8 cellular contexts compared by ENCODE assay signal in genomic region chr20:52031574-52032303, GRCh38.
DNase-seq lines count a peak whose midpoint lies in the region; ATAC-seq and TF ChIP-seq lines count a peak whose summit lies in the region.

No MANE protein-coding gene starts in this region.

- no peak overlapping the region for H3T11ph ChIP-seq in H9 (ENCODE audit: low read length)

- H3K56ac ChIP-seq in H9 (ENCODE audit: insufficient read length, low read depth, low read length) = no peak overlapping the region

- H4K8ac ChIP-seq in H9 (replicated peaks; ENCODE audit: insufficient read length, low read depth, low read length) = no peak overlapping the region

- H3K9me3 Mint-ChIP-seq in H9 = no peaks in the 10 kb centered on the region; a peak in 1 of 5 replicates
- H3K9me3 Mint-ChIP-seq in T-helper 1 cell treated with Interleukin-12 subunit alpha and Interleukin-12 subunit beta and Interleukin-4 antibody, amounts not matched to agents 30 μg/mL and 1 μg/mL, for 36 hours = peaks cover 3% of the 10 kb centered on the region

- no peaks in the 10 kb centered on the region for H3K79me2 ChIP-seq in H9 (ENCODE audit: insufficient read depth, low read length)

- H3K27ac Mint-ChIP-seq in H9 = peak overlapping the region in 2 of 3 experiments; percentile 28 to 38; a peak in 5 of 7 replicates
- peak overlapping the region; percentile 79 for H3K27ac Mint-ChIP-seq in T-helper 1 cell treated with Interleukin-12 subunit alpha and Interleukin-12 subunit beta and Interleukin-4 antibody, amounts not matched to agents 30 μg/mL and 1 μg/mL, for 36 hours

- ATAC-seq in sciatic nerve = peak; percentile 39

- no peaks in the 10 kb centered on the region for H3K23me2 ChIP-seq in H9 (ENCODE audit: insufficient read length, low read depth, low read length, poor library complexity, severe bottlenecking)

- H3K4me1 ChIP-seq in H9 (ENCODE audit: insufficient read depth, low read length) (no peaks in the 10 kb centered on the region; the same call in 1 of the 2 replicates), ascending aorta (no peaks in the 10 kb centered on the region)

- H3K14ac ChIP-seq in H9 (ENCODE audit: insufficient read depth, low read length) = no peak overlapping the region

- H3K79me1 ChIP-seq in H9 (ENCODE audit: insufficient read depth, low read depth, low read length, poor library complexity, severe bottlenecking) = no peaks in the 10 kb centered on the region

- H3K36me3 ChIP-seq in ascending aorta = no peaks in the 10 kb centered on the region

- no peaks in the 10 kb centered on the region for H3K36me3 Mint-ChIP-seq in H9 (ENCODE audit: insufficient read depth in 1 of 3, low read depth in 3 of 3)
- peaks cover 3% of the 10 kb centered on the region for H3K36me3 Mint-ChIP-seq in T-helper 1 cell treated with Interleukin-12 subunit alpha and Interleukin-12 subunit beta and Interleukin-4 antibody, amounts not matched to agents 30 μg/mL and 1 μg/mL, for 36 hours (ENCODE audit: low read depth)

- CTCF ChIA-PET in RWPE1 (lab: Yijun Ruan, JAX) = interaction anchor here (0.6 to 0.7 kb wide), 4 partner anchors 14 to 338 kb away, joined by 3 to 6 read pairs (median 4); no protein-coding TSS in a partner anchor

- no peak overlapping the region for H4K5ac ChIP-seq in H9 (ENCODE audit: insufficient read length, low read depth, low read length)

- H4K20me1 ChIP-seq in H9 (ENCODE audit: control insufficient read depth, insufficient read depth, insufficient read length) = no peaks in the 10 kb centered on the region

- POLR2A ChIA-PET in RWPE1 (lab: Yijun Ruan, JAX; ENCODE audit: low non-redundant PET) = no interaction called here

- H3K23ac ChIP-seq in H9 (ENCODE audit: insufficient read length, low read depth, low read length) = no peak overlapping the region

- H3K9me3 ChIP-seq in H9 (ENCODE audit: control insufficient read depth, low read depth, low read length) (no peaks in the 10 kb centered on the region), ascending aorta (no peaks in the 10 kb centered on the region)

- H3K4me1 Mint-ChIP-seq in H9 = peaks cover 23 to 25% of the 10 kb centered on the region in 2 experiments
- peaks cover 28% of the 10 kb centered on the region for H3K4me1 Mint-ChIP-seq in T-helper 1 cell treated with Interleukin-12 subunit alpha and Interleukin-12 subunit beta and Interleukin-4 antibody, amounts not matched to agents 30 μg/mL and 1 μg/mL, for 36 hours (ENCODE audit: low read depth)

- no peak overlapping the region for H2BK12ac ChIP-seq in H9 (ENCODE audit: insufficient read length, low read depth, low read length)

- H3K9ac ChIP-seq in H9 (ENCODE audit: extremely low read depth, insufficient read length, low read length) = no peak overlapping the region

- H2AFZ ChIP-seq in H9 (ENCODE audit: low read length) = no peak overlapping the region

- no peak overlapping the region for H2BK120ac ChIP-seq in H9 (ENCODE audit: low read depth, low read length, poor library complexity, severe bottlenecking)

- intact Hi-C loops in sciatic nerve (cut with DNase I) = no loop called here
- intact Hi-C loops in ascending aorta (cut with DNase I) = no loop called here

- H2AK5ac ChIP-seq in H9 (ENCODE audit: insufficient read length, low read length) = no peak overlapping the region

- TF ChIP-seq CTCF in H9 (conservative IDR thresholded peaks at IDR 0.05) (no peak), fibroblast of mammary gland (conservative IDR thresholded peaks at IDR 0.05; ENCODE audit: control insufficient read depth, insufficient read depth, low read depth, low read length) (no peak), RWPE1 (conservative IDR thresholded peaks at IDR 0.05; ENCODE audit: low read depth) (no peak), ascending aorta (IDR thresholded peaks at IDR 0.05) (no peak)

- no peak overlapping the region for H3K4me3 Mint-ChIP-seq in H9
- H3K4me3 Mint-ChIP-seq in T-helper 1 cell treated with Interleukin-12 subunit alpha and Interleukin-12 subunit beta and Interleukin-4 antibody, amounts not matched to agents 30 μg/mL and 1 μg/mL, for 36 hours = peak overlapping the region; percentile 45

- no peak overlapping the region for H2BK20ac ChIP-seq in H9 (ENCODE audit: low read depth, low read length, poor library complexity, severe bottlenecking)

- DNase-seq in H9 (no peak), fibroblast of mammary gland (ENCODE audit: low read depth) (peak; percentile 74), sciatic nerve (ENCODE audit: low spot score) (no peak), NCI-H2171 (lab: John Stamatoyannopoulos, UW) (no peak), NCI-H526 treated with DMSO at 0.1 percent for 48 hours (lab: John Stamatoyannopoulos, UW) (no peak), RWPE1 (ENCODE audit: low spot score) (no peak), ascending aorta (ENCODE audit: low spot score in 2 of 2) (no peak)

- H2BK5ac ChIP-seq in H9 (ENCODE audit: insufficient read length, low read length) = no peak overlapping the region

- WGBS in H9 (ENCODE audit: extremely low coverage, insufficient read length, low lambda C conversion rate) = no CpG with 5 or more reads among the region's 14 CpGs

- H3K27ac ChIP-seq in H9 (ENCODE audit: insufficient read length, low read depth, low read length) = no peak overlapping the region
- no peak overlapping the region for H3K27ac ChIP-seq in RWPE1
- H3K27ac ChIP-seq in ascending aorta = no peak overlapping the region

- H3K18ac ChIP-seq in H9 (ENCODE audit: insufficient read length, low read depth, low read length) = no peak overlapping the region

- no peak overlapping the region for H3K4me2 ChIP-seq in H9 (ENCODE audit: insufficient read depth, insufficient read length, low read length)

- no peak overlapping the region for H3K4ac ChIP-seq in H9 (ENCODE audit: low read depth, low read length)

- H2BK15ac ChIP-seq in H9 (ENCODE audit: low read depth, low read length) = no peak overlapping the region

- H3K27me3 Mint-ChIP-seq in H9 (ENCODE audit: low read depth) = no peaks in the 10 kb centered on the region
- H3K27me3 Mint-ChIP-seq in T-helper 1 cell treated with Interleukin-12 subunit alpha and Interleukin-12 subunit beta and Interleukin-4 antibody, amounts not matched to agents 30 μg/mL and 1 μg/mL, for 36 hours (ENCODE audit: low read depth) = no peaks in the 10 kb centered on the region

- H3K27me3 ChIP-seq in H9 (ENCODE audit: insufficient read depth, low read length) = no peaks in the 10 kb centered on the region
- no peaks in the 10 kb centered on the region for H3K27me3 ChIP-seq in ascending aorta

- H3K4me3 ChIP-seq in fibroblast of mammary gland (ENCODE audit: control insufficient read depth, low read depth, low read length) (no peak overlapping the region), ascending aorta (no peak overlapping the region)

- H4K91ac ChIP-seq in H9 (ENCODE audit: insufficient read length, low read depth, low read length) = no peak overlapping the region
